ENCODE assay signal across 8 cellular contexts in genomic region chr6:26533532-26533931, GRCh38. TPM values are rescaled to one million over a fixed set of nuclear protein-coding genes. Genes with fewer than 3 reads are reported as not detected.
A peak's percentile ranks its signal among the peaks of the same experiment; 100 is the strongest.
DNase-seq lines count a peak whose midpoint lies in the region; ATAC-seq and TF ChIP-seq lines count a peak whose summit lies in the region.

No MANE protein-coding gene starts in this region.

- ATAC-seq in natural killer cell treated with Interleukin-12 subunit alpha and Interleukin-12 subunit beta and Interleukin-15 and Interleukin-18, amount 100 ng/mL, for 72 hours, result no peak
- ATAC-seq in GM18907 (IDR thresholded peaks at IDR 0.05; ENCODE audit: unreplicated experiment) (no peak), sciatic nerve (no peak)

- TF ChIP-seq CTCF in AG04450 (IDR thresholded peaks at IDR 0.05; ENCODE audit: low read depth, low read length) (no peak), coronary artery (IDR thresholded peaks at IDR 0.05) (no peak)

- no peaks in the 10 kb centered on the region; the same call in 1 of the 2 replicates for H3K9me3 ChIP-seq in AG04450 (ENCODE audit: control insufficient read depth, insufficient read depth, low read length)
- H3K9me3 ChIP-seq in Karpas-422 (ENCODE audit: low read length), result no peaks in the 10 kb centered on the region

- H3K4me1 Mint-ChIP-seq in natural killer cell treated with Interleukin-12 subunit alpha and Interleukin-12 subunit beta and Interleukin-15 and Interleukin-18, amount 100 ng/mL, for 72 hours (ENCODE audit: low read depth in 2 of 2), result peaks cover 42% of the 10 kb centered on the region in 2 donors

- CTCF ChIA-PET in AG04450 (lab: Charles Lee), result interaction anchor here (0.6 to 3.8 kb wide), 5 partner anchors 62 to 192 kb away, joined by 3 to 24 read pairs (median 4); no protein-coding TSS in a partner anchor

- H3K9me3 Mint-ChIP-seq in natural killer cell treated with Interleukin-12 subunit alpha and Interleukin-12 subunit beta and Interleukin-15 and Interleukin-18, amount 100 ng/mL, for 72 hours, result no peaks in the 10 kb centered on the region

- POLR2A ChIA-PET in AG04450 (lab: Yijun Ruan, JAX), result interaction anchor here (0.9 to 1.9 kb wide), 2 partner anchors 12 to 15 kb away, joined by 6 to 8 read pairs; no protein-coding TSS in a partner anchor

- H3K4me3 ChIP-seq in AG04450 (ENCODE audit: low read depth, low read length), result peak overlapping the region; percentile 76
- peak overlapping the region; percentile 77 for H3K4me3 ChIP-seq in Karpas-422 (ENCODE audit: low read length)
- H3K4me3 ChIP-seq in coronary artery, result peak overlapping the region; percentile 86

- DNase-seq in AG04450 (ENCODE audit: low read depth, low spot score) (no peak), Karpas-422 (no peak), coronary artery (ENCODE audit: low spot score) (no peak), sciatic nerve (ENCODE audit: low spot score) (no peak), GOT3 (lab: John Stamatoyannopoulos, UW) (no peak), NCI-H2081 treated with DMSO at 0.1 percent for 48 hours (lab: John Stamatoyannopoulos, UW) (no peak)
- no peak for DNase-seq in natural killer cell treated with Interleukin-12 subunit alpha and Interleukin-12 subunit beta and Interleukin-15 and Interleukin-18, amount 100 ng/mL, for 72 hours (ENCODE audit: low spot score)

- H4K20me1 ChIP-seq in Karpas-422 (ENCODE audit: insufficient read depth, low read depth, low read length), result no peaks in the 10 kb centered on the region

- H3K27me3 Mint-ChIP-seq in natural killer cell treated with Interleukin-12 subunit alpha and Interleukin-12 subunit beta and Interleukin-15 and Interleukin-18, amount 100 ng/mL, for 72 hours, result no peaks in the 10 kb centered on the region

- intact Hi-C loops in sciatic nerve (cut with DNase I), result no loop called here

- H3K9me2 ChIP-seq in Karpas-422 (replicated peaks; ENCODE audit: insufficient read depth, low read length), result no peaks in the 10 kb centered on the region; the same call in 1 of the 2 replicates

- H3K27me3 ChIP-seq in AG04450 (ENCODE audit: control insufficient read depth, insufficient read depth, low read length) (no peaks in the 10 kb centered on the region), Karpas-422 (ENCODE audit: low read length) (no peaks in the 10 kb centered on the region)

- peak overlapping the region; percentile 78 for H3K9ac ChIP-seq in Karpas-422 (ENCODE audit: low read length)

- H3K79me2 ChIP-seq in Karpas-422 (ENCODE audit: low read length), result peaks cover 4% of the 10 kb centered on the region

- H3K27ac ChIP-seq in AG04450 (ENCODE audit: low read depth, low read length), result no peak overlapping the region
- H3K27ac ChIP-seq in Karpas-422 (ENCODE audit: low read length), result peak overlapping the region; percentile 67
- peak overlapping the region; percentile 60 to 90 for H3K27ac ChIP-seq in coronary artery

- no peaks in the 10 kb centered on the region for H3K36me3 Mint-ChIP-seq in natural killer cell treated with Interleukin-12 subunit alpha and Interleukin-12 subunit beta and Interleukin-15 and Interleukin-18, amount 100 ng/mL, for 72 hours

- peaks cover 39% of the 10 kb centered on the region for H3K4me1 ChIP-seq in Karpas-422 (ENCODE audit: low read length)

- H3K4me2 ChIP-seq in Karpas-422 (ENCODE audit: low read depth, low read length, poor library complexity, severe bottlenecking), result peak overlapping the region; percentile 94

- H3K4me3 Mint-ChIP-seq in natural killer cell treated with Interleukin-12 subunit alpha and Interleukin-12 subunit beta and Interleukin-15 and Interleukin-18, amount 100 ng/mL, for 72 hours, result peak overlapping the region; percentile 99

- peak overlapping the region; percentile 97 for H2AFZ ChIP-seq in Karpas-422 (ENCODE audit: low read length)

- no peaks in the 10 kb centered on the region for H3K36me3 ChIP-seq in Karpas-422 (ENCODE audit: insufficient read depth, low read length)

- H3K27ac Mint-ChIP-seq in natural killer cell treated with Interleukin-12 subunit alpha and Interleukin-12 subunit beta and Interleukin-15 and Interleukin-18, amount 100 ng/mL, for 72 hours, result peak overlapping the region; percentile 95 to 99

RNA-seq across cellular contexts. Expression of gene HMGN4, which starts 4.6 kb away (rescaled TPM):
- polyA plus RNA-seq in AG04450 (2011; rRNA removed), result 59.0 and 72.3 TPM in 2 replicates
- polyA minus RNA-seq in AG04450 (2011; rRNA and poly(A)+ RNA removed), result 18.6 and 27.4 TPM in 2 replicates
- total RNA-seq in Karpas-422 (2014; rRNA removed; shearing (Covaris generic); ENCODE audit: low replicate concordance), result 57.3 and 103 TPM in 2 replicates
- total RNA-seq in natural killer cell treated with Interleukin-12 subunit alpha and Interleukin-12 subunit beta and Interleukin-15 and Interleukin-18, amount 100 ng/mL, for 72 hours, result 10 to 100 TPM; 79.8 to 91.9 TPM
- 40.3 TPM for total RNA-seq in sciatic nerve

RNA-seq across cellular contexts. Expression of gene BTN1A1, which starts 33.4 kb away (rescaled TPM):
- polyA plus RNA-seq in AG04450 (2011; rRNA removed), result 0.04 TPM in 1 of 2 replicates, not detected in the other
- not detected in 2 replicates for polyA minus RNA-seq in AG04450 (2011; rRNA and poly(A)+ RNA removed)
- total RNA-seq in Karpas-422 (2014; rRNA removed; shearing (Covaris generic); ENCODE audit: low replicate concordance), result 0.22 TPM in 1 of 2 replicates, not detected in the other
- total RNA-seq in natural killer cell treated with Interleukin-12 subunit alpha and Interleukin-12 subunit beta and Interleukin-15 and Interleukin-18, amount 100 ng/mL, for 72 hours, result not detected
- not detected for total RNA-seq in sciatic nerve
